1 cellular context compared by ENCODE assay signal in genomic region chr18:9913526-9914333, GRCh38.
TF ChIP-seq lines count a peak whose summit lies in the region.

Gene VAPA (plus strand): TSS chr18:9914016. CDS start chr18:9914257, 241 bp downstream.

TF ChIP-seq in HepG2, 621 proteins besides CTCF, POLR2A, EP300 and RAD21 (continued from another document and continues in another):
- TF ChIP-seq, protein P1, sequence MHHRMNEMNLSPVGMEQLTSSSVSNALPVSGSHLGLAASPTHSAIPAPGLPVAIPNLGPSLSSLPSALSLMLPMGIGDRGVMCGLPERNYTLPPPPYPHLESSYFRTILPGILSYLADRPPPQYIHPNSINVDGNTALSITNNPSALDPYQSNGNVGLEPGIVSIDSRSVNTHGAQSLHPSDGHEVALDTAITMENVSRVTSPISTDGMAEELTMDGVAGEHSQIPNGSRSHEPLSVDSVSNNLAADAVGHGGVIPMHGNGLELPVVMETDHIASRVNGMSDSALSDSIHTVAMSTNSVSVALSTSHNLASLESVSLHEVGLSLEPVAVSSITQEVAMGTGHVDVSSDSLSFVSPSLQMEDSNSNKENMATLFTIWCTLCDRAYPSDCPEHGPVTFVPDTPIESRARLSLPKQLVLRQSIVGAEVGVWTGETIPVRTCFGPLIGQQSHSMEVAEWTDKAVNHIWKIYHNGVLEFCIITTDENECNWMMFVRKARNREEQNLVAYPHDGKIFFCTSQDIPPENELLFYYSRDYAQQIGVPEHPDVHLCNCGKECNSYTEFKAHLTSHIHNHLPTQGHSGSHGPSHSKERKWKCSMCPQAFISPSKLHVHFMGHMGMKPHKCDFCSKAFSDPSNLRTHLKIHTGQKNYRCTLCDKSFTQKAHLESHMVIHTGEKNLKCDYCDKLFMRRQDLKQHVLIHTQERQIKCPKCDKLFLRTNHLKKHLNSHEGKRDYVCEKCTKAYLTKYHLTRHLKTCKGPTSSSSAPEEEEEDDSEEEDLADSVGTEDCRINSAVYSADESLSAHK (CRISPR knock-in tag; IDR thresholded peaks at IDR 0.05; ENCODE audit: borderline replicate concordance) = no peak
- TF ChIP-seq, protein P2, sequence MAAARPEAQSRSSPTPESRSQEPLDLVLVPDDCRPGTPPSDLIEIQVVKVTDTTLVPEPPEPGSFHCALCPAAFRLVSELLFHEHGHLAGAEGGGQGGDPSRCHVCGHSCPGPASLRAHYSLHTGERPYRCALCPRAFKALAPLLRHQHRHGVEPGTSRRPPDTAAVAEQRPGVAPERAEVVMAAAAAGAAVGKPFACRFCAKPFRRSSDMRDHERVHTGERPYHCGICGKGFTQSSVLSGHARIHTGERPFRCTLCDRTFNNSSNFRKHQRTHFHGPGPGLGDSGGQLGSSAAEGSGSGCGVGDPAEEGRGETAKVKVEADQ (CRISPR knock-in tag; IDR thresholded peaks at IDR 0.05; ENCODE audit: borderline replicate concordance) = no peak
- TF ChIP-seq PPARG (CRISPR knock-in tag; conservative IDR thresholded peaks at IDR 0.05) (no peak; the same call in 1 of the 2 replicates), NR3C1 (CRISPR knock-in tag; IDR thresholded peaks at IDR 0.05) (no peak), XRCC5 (optimal IDR thresholded peaks at IDR 0.05; ENCODE audit: low read length) (peak; percentile 9), TAF1 (CRISPR knock-in tag; IDR thresholded peaks at IDR 0.05) (peak; percentile 88), EZH2 (conservative IDR thresholded peaks at IDR 0.05; ENCODE audit: low read depth, low read length) (no peak), MXD4 (CRISPR knock-in tag; IDR thresholded peaks at IDR 0.05) (peak; percentile 29), NFKBIZ (CRISPR knock-in tag; IDR thresholded peaks at IDR 0.05) (no peak), SATB2 (CRISPR knock-in tag; IDR thresholded peaks at IDR 0.05) (no peak), NFYC (CRISPR knock-in tag; IDR thresholded peaks at IDR 0.05) (peak; percentile 23; the same call in 1 of the 2 replicates), ZNF567 (CRISPR knock-in tag; IDR thresholded peaks at IDR 0.05; ENCODE audit: borderline replicate concordance) (no peak), ZNF225 (CRISPR knock-in tag; IDR thresholded peaks at IDR 0.05) (no peak), ZNF737 (CRISPR knock-in tag; IDR thresholded peaks at IDR 0.05; ENCODE audit: borderline replicate concordance) (no peak), CAMTA2 (CRISPR knock-in tag; IDR thresholded peaks at IDR 0.05; ENCODE audit: borderline replicate concordance) (no peak), ZNF335 (CRISPR knock-in tag; IDR thresholded peaks at IDR 0.05) (peak; percentile 91), XBP1 (CRISPR knock-in tag; IDR thresholded peaks at IDR 0.05) (no peak), ASH2L (IDR thresholded peaks at IDR 0.05; ENCODE audit: insufficient read length, low read depth, low read length) (peak; percentile 93), HHEX (CRISPR knock-in tag; IDR thresholded peaks at IDR 0.05) (no peak), DBP (CRISPR knock-in tag; IDR thresholded peaks at IDR 0.05; ENCODE audit: not compliant biosample characterization) (no peak), MTF2 (CRISPR knock-in tag; IDR thresholded peaks at IDR 0.05; ENCODE audit: borderline replicate concordance) (no peak), ZFAT (CRISPR knock-in tag; conservative IDR thresholded peaks at IDR 0.05) (no peak), ZBTB42 (CRISPR knock-in tag; IDR thresholded peaks at IDR 0.05) (no peak)
- TF ChIP-seq, protein P3, sequence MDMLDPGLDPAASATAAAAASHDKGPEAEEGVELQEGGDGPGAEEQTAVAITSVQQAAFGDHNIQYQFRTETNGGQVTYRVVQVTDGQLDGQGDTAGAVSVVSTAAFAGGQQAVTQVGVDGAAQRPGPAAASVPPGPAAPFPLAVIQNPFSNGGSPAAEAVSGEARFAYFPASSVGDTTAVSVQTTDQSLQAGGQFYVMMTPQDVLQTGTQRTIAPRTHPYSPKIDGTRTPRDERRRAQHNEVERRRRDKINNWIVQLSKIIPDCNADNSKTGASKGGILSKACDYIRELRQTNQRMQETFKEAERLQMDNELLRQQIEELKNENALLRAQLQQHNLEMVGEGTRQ (IDR thresholded peaks at IDR 0.05; ENCODE audit: low read depth, low read length) = peak; percentile 89
- TF ChIP-seq, protein P3 (CRISPR knock-in tag; IDR thresholded peaks at IDR 0.05; ENCODE audit: borderline replicate concordance) = peak; percentile 74; the same call in 1 of the 2 replicates
- TF ChIP-seq, protein P4, sequence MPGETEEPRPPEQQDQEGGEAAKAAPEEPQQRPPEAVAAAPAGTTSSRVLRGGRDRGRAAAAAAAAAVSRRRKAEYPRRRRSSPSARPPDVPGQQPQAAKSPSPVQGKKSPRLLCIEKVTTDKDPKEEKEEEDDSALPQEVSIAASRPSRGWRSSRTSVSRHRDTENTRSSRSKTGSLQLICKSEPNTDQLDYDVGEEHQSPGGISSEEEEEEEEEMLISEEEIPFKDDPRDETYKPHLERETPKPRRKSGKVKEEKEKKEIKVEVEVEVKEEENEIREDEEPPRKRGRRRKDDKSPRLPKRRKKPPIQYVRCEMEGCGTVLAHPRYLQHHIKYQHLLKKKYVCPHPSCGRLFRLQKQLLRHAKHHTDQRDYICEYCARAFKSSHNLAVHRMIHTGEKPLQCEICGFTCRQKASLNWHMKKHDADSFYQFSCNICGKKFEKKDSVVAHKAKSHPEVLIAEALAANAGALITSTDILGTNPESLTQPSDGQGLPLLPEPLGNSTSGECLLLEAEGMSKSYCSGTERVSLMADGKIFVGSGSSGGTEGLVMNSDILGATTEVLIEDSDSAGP (CRISPR knock-in tag; IDR thresholded peaks at IDR 0.05; ENCODE audit: borderline replicate concordance) = peak; percentile 60
- TF ChIP-seq, protein P5, sequence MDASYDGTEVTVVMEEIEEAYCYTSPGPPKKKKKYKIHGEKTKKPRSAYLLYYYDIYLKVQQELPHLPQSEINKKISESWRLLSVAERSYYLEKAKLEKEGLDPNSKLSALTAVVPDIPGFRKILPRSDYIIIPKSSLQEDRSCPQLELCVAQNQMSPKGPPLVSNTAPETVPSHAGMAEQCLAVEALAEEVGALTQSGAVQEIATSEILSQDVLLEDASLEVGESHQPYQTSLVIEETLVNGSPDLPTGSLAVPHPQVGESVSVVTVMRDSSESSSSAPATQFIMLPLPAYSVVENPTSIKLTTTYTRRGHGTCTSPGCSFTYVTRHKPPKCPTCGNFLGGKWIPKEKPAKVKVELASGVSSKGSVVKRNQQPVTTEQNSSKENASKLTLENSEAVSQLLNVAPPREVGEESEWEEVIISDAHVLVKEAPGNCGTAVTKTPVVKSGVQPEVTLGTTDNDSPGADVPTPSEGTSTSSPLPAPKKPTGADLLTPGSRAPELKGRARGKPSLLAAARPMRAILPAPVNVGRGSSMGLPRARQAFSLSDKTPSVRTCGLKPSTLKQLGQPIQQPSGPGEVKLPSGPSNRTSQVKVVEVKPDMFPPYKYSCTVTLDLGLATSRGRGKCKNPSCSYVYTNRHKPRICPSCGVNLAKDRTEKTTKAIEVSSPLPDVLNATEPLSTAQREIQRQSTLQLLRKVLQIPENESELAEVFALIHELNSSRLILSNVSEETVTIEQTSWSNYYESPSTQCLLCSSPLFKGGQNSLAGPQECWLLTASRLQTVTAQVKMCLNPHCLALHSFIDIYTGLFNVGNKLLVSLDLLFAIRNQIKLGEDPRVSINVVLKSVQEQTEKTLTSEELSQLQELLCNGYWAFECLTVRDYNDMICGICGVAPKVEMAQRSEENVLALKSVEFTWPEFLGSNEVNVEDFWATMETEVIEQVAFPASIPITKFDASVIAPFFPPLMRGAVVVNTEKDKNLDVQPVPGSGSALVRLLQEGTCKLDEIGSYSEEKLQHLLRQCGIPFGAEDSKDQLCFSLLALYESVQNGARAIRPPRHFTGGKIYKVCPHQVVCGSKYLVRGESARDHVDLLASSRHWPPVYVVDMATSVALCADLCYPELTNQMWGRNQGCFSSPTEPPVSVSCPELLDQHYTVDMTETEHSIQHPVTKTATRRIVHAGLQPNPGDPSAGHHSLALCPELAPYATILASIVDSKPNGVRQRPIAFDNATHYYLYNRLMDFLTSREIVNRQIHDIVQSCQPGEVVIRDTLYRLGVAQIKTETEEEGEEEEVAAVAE (CRISPR knock-in tag; IDR thresholded peaks at IDR 0.05; ENCODE audit: borderline replicate concordance) = no peak; the same call in 1 of the 2 replicates
- TF ChIP-seq, protein P6, sequence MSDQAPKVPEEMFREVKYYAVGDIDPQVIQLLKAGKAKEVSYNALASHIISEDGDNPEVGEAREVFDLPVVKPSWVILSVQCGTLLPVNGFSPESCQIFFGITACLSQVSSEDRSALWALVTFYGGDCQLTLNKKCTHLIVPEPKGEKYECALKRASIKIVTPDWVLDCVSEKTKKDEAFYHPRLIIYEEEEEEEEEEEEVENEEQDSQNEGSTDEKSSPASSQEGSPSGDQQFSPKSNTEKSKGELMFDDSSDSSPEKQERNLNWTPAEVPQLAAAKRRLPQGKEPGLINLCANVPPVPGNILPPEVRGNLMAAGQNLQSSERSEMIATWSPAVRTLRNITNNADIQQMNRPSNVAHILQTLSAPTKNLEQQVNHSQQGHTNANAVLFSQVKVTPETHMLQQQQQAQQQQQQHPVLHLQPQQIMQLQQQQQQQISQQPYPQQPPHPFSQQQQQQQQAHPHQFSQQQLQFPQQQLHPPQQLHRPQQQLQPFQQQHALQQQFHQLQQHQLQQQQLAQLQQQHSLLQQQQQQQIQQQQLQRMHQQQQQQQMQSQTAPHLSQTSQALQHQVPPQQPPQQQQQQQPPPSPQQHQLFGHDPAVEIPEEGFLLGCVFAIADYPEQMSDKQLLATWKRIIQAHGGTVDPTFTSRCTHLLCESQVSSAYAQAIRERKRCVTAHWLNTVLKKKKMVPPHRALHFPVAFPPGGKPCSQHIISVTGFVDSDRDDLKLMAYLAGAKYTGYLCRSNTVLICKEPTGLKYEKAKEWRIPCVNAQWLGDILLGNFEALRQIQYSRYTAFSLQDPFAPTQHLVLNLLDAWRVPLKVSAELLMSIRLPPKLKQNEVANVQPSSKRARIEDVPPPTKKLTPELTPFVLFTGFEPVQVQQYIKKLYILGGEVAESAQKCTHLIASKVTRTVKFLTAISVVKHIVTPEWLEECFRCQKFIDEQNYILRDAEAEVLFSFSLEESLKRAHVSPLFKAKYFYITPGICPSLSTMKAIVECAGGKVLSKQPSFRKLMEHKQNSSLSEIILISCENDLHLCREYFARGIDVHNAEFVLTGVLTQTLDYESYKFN (CRISPR knock-in tag; conservative IDR thresholded peaks at IDR 0.05) = 0 out of 2 replicates have a peak, but pooled peaks have one; percentile 20
- TF ChIP-seq, protein P7, sequence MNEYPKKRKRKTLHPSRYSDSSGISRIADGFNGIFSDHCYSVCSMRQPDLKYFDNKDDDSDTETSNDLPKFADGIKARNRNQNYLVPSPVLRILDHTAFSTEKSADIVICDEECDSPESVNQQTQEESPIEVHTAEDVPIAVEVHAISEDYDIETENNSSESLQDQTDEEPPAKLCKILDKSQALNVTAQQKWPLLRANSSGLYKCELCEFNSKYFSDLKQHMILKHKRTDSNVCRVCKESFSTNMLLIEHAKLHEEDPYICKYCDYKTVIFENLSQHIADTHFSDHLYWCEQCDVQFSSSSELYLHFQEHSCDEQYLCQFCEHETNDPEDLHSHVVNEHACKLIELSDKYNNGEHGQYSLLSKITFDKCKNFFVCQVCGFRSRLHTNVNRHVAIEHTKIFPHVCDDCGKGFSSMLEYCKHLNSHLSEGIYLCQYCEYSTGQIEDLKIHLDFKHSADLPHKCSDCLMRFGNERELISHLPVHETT (CRISPR knock-in tag; conservative IDR thresholded peaks at IDR 0.05) = no peak
- TF ChIP-seq, protein P8, sequence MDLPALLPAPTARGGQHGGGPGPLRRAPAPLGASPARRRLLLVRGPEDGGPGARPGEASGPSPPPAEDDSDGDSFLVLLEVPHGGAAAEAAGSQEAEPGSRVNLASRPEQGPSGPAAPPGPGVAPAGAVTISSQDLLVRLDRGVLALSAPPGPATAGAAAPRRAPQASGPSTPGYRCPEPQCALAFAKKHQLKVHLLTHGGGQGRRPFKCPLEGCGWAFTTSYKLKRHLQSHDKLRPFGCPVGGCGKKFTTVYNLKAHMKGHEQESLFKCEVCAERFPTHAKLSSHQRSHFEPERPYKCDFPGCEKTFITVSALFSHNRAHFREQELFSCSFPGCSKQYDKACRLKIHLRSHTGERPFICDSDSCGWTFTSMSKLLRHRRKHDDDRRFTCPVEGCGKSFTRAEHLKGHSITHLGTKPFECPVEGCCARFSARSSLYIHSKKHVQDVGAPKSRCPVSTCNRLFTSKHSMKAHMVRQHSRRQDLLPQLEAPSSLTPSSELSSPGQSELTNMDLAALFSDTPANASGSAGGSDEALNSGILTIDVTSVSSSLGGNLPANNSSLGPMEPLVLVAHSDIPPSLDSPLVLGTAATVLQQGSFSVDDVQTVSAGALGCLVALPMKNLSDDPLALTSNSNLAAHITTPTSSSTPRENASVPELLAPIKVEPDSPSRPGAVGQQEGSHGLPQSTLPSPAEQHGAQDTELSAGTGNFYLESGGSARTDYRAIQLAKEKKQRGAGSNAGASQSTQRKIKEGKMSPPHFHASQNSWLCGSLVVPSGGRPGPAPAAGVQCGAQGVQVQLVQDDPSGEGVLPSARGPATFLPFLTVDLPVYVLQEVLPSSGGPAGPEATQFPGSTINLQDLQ (CRISPR knock-in tag; IDR thresholded peaks at IDR 0.05) = peak; percentile 76; the same call in 1 of the 2 replicates
- TF ChIP-seq, protein P9, sequence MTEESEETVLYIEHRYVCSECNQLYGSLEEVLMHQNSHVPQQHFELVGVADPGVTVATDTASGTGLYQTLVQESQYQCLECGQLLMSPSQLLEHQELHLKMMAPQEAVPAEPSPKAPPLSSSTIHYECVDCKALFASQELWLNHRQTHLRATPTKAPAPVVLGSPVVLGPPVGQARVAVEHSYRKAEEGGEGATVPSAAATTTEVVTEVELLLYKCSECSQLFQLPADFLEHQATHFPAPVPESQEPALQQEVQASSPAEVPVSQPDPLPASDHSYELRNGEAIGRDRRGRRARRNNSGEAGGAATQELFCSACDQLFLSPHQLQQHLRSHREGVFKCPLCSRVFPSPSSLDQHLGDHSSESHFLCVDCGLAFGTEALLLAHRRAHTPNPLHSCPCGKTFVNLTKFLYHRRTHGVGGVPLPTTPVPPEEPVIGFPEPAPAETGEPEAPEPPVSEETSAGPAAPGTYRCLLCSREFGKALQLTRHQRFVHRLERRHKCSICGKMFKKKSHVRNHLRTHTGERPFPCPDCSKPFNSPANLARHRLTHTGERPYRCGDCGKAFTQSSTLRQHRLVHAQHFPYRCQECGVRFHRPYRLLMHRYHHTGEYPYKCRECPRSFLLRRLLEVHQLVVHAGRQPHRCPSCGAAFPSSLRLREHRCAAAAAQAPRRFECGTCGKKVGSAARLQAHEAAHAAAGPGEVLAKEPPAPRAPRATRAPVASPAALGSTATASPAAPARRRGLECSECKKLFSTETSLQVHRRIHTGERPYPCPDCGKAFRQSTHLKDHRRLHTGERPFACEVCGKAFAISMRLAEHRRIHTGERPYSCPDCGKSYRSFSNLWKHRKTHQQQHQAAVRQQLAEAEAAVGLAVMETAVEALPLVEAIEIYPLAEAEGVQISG (CRISPR knock-in tag; IDR thresholded peaks at IDR 0.05) = peak; percentile 77
